In the genomic region with DNA sequence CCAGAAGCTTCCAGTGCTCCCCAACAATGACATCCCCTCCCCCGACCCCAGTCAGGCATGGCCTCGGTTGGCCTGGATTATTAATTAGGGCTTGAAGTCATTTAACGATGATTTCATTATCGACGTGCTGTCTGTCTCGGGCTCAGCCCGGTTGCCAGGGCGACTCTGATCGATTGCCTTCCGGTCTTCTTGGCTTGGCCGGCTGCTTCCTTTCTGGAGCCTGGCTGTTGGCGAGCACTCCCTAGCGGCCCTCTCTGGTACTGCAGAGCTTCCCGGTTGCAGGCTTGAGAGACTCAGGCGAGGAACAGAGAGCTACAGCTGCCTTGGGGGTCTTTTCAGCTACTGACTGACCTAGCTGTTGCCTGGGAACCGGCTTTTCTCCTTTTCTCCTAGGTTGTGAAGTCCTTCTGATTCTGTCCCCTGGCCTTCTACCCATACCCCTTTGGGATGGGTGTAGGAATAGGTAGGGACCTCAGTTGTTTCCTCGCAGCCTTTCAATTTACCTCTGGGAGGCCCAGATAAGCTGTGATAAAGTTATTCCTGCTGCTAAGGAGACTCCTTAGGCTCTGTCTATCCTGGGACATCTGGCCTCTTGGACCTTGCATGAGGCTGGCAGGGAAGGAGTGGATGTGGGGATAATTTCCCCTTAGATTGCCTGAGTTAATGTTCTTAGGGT, we compare ENCODE assay signal across 1 cellular context.
TF ChIP-seq lines count a peak whose summit lies in the region.

No MANE protein-coding gene starts in this region.

TF ChIP-seq in HepG2, 621 proteins besides CTCF, POLR2A, EP300 and RAD21 (continued from another document and continues in another):
- TF ChIP-seq ZNF451 (CRISPR knock-in tag; IDR thresholded peaks at IDR 0.05) (no peak), ZFAT (CRISPR knock-in tag; conservative IDR thresholded peaks at IDR 0.05) (no peak), FOXK2 (IDR thresholded peaks at IDR 0.05) (no peak), NFYB (CRISPR knock-in tag; IDR thresholded peaks at IDR 0.05) (no peak), THAP7 (CRISPR knock-in tag; IDR thresholded peaks at IDR 0.05) (0 out of 2 replicates have a peak, but pooled peaks have one; percentile 20), SCMH1 (CRISPR knock-in tag; IDR thresholded peaks at IDR 0.05; ENCODE audit: borderline replicate concordance) (no peak), ZNF878 (CRISPR knock-in tag; IDR thresholded peaks at IDR 0.05) (no peak), ZNF883 (CRISPR knock-in tag; IDR thresholded peaks at IDR 0.05; ENCODE audit: not compliant biosample characterization) (peak; percentile 25), DR1 (CRISPR knock-in tag; IDR thresholded peaks at IDR 0.05) (no peak), ZNF749 (CRISPR knock-in tag; IDR thresholded peaks at IDR 0.05; ENCODE audit: borderline replicate concordance) (no peak), ZSCAN22 (CRISPR knock-in tag; IDR thresholded peaks at IDR 0.05) (no peak)
- TF ChIP-seq, protein P1, sequence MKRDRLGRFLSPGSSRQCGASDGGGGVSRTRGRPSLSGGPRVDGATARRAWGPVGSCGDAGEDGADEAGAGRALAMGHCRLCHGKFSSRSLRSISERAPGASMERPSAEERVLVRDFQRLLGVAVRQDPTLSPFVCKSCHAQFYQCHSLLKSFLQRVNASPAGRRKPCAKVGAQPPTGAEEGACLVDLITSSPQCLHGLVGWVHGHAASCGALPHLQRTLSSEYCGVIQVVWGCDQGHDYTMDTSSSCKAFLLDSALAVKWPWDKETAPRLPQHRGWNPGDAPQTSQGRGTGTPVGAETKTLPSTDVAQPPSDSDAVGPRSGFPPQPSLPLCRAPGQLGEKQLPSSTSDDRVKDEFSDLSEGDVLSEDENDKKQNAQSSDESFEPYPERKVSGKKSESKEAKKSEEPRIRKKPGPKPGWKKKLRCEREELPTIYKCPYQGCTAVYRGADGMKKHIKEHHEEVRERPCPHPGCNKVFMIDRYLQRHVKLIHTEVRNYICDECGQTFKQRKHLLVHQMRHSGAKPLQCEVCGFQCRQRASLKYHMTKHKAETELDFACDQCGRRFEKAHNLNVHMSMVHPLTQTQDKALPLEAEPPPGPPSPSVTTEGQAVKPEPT (CRISPR knock-in tag; IDR thresholded peaks at IDR 0.05; ENCODE audit: low read depth) = no peak
- TF ChIP-seq, protein P2, sequence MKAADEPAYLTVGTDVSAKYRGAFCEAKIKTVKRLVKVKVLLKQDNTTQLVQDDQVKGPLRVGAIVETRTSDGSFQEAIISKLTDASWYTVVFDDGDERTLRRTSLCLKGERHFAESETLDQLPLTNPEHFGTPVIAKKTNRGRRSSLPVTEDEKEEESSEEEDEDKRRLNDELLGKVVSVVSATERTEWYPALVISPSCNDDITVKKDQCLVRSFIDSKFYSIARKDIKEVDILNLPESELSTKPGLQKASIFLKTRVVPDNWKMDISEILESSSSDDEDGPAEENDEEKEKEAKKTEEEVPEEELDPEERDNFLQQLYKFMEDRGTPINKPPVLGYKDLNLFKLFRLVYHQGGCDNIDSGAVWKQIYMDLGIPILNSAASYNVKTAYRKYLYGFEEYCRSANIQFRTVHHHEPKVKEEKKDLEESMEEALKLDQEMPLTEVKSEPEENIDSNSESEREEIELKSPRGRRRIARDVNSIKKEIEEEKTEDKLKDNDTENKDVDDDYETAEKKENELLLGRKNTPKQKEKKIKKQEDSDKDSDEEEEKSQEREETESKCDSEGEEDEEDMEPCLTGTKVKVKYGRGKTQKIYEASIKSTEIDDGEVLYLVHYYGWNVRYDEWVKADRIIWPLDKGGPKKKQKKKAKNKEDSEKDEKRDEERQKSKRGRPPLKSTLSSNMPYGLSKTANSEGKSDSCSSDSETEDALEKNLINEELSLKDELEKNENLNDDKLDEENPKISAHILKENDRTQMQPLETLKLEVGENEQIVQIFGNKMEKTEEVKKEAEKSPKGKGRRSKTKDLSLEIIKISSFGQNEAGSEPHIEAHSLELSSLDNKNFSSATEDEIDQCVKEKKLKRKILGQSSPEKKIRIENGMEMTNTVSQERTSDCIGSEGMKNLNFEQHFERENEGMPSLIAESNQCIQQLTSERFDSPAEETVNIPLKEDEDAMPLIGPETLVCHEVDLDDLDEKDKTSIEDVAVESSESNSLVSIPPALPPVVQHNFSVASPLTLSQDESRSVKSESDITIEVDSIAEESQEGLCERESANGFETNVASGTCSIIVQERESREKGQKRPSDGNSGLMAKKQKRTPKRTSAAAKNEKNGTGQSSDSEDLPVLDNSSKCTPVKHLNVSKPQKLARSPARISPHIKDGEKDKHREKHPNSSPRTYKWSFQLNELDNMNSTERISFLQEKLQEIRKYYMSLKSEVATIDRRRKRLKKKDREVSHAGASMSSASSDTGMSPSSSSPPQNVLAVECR (CRISPR knock-in tag; IDR thresholded peaks at IDR 0.05; ENCODE audit: borderline replicate concordance) = peak; percentile 14; the same call in 1 of the 2 replicates
- TF ChIP-seq, protein P3, sequence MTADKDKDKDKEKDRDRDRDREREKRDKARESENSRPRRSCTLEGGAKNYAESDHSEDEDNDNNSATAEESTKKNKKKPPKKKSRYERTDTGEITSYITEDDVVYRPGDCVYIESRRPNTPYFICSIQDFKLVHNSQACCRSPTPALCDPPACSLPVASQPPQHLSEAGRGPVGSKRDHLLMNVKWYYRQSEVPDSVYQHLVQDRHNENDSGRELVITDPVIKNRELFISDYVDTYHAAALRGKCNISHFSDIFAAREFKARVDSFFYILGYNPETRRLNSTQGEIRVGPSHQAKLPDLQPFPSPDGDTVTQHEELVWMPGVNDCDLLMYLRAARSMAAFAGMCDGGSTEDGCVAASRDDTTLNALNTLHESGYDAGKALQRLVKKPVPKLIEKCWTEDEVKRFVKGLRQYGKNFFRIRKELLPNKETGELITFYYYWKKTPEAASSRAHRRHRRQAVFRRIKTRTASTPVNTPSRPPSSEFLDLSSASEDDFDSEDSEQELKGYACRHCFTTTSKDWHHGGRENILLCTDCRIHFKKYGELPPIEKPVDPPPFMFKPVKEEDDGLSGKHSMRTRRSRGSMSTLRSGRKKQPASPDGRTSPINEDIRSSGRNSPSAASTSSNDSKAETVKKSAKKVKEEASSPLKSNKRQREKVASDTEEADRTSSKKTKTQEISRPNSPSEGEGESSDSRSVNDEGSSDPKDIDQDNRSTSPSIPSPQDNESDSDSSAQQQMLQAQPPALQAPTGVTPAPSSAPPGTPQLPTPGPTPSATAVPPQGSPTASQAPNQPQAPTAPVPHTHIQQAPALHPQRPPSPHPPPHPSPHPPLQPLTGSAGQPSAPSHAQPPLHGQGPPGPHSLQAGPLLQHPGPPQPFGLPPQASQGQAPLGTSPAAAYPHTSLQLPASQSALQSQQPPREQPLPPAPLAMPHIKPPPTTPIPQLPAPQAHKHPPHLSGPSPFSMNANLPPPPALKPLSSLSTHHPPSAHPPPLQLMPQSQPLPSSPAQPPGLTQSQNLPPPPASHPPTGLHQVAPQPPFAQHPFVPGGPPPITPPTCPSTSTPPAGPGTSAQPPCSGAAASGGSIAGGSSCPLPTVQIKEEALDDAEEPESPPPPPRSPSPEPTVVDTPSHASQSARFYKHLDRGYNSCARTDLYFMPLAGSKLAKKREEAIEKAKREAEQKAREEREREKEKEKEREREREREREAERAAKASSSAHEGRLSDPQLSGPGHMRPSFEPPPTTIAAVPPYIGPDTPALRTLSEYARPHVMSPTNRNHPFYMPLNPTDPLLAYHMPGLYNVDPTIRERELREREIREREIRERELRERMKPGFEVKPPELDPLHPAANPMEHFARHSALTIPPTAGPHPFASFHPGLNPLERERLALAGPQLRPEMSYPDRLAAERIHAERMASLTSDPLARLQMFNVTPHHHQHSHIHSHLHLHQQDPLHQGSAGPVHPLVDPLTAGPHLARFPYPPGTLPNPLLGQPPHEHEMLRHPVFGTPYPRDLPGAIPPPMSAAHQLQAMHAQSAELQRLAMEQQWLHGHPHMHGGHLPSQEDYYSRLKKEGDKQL (CRISPR knock-in tag; IDR thresholded peaks at IDR 0.05; ENCODE audit: low read depth) = no peak
- TF ChIP-seq, protein P4, sequence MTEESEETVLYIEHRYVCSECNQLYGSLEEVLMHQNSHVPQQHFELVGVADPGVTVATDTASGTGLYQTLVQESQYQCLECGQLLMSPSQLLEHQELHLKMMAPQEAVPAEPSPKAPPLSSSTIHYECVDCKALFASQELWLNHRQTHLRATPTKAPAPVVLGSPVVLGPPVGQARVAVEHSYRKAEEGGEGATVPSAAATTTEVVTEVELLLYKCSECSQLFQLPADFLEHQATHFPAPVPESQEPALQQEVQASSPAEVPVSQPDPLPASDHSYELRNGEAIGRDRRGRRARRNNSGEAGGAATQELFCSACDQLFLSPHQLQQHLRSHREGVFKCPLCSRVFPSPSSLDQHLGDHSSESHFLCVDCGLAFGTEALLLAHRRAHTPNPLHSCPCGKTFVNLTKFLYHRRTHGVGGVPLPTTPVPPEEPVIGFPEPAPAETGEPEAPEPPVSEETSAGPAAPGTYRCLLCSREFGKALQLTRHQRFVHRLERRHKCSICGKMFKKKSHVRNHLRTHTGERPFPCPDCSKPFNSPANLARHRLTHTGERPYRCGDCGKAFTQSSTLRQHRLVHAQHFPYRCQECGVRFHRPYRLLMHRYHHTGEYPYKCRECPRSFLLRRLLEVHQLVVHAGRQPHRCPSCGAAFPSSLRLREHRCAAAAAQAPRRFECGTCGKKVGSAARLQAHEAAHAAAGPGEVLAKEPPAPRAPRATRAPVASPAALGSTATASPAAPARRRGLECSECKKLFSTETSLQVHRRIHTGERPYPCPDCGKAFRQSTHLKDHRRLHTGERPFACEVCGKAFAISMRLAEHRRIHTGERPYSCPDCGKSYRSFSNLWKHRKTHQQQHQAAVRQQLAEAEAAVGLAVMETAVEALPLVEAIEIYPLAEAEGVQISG (CRISPR knock-in tag; IDR thresholded peaks at IDR 0.05) = peak; percentile 59
- TF ChIP-seq, protein P5, sequence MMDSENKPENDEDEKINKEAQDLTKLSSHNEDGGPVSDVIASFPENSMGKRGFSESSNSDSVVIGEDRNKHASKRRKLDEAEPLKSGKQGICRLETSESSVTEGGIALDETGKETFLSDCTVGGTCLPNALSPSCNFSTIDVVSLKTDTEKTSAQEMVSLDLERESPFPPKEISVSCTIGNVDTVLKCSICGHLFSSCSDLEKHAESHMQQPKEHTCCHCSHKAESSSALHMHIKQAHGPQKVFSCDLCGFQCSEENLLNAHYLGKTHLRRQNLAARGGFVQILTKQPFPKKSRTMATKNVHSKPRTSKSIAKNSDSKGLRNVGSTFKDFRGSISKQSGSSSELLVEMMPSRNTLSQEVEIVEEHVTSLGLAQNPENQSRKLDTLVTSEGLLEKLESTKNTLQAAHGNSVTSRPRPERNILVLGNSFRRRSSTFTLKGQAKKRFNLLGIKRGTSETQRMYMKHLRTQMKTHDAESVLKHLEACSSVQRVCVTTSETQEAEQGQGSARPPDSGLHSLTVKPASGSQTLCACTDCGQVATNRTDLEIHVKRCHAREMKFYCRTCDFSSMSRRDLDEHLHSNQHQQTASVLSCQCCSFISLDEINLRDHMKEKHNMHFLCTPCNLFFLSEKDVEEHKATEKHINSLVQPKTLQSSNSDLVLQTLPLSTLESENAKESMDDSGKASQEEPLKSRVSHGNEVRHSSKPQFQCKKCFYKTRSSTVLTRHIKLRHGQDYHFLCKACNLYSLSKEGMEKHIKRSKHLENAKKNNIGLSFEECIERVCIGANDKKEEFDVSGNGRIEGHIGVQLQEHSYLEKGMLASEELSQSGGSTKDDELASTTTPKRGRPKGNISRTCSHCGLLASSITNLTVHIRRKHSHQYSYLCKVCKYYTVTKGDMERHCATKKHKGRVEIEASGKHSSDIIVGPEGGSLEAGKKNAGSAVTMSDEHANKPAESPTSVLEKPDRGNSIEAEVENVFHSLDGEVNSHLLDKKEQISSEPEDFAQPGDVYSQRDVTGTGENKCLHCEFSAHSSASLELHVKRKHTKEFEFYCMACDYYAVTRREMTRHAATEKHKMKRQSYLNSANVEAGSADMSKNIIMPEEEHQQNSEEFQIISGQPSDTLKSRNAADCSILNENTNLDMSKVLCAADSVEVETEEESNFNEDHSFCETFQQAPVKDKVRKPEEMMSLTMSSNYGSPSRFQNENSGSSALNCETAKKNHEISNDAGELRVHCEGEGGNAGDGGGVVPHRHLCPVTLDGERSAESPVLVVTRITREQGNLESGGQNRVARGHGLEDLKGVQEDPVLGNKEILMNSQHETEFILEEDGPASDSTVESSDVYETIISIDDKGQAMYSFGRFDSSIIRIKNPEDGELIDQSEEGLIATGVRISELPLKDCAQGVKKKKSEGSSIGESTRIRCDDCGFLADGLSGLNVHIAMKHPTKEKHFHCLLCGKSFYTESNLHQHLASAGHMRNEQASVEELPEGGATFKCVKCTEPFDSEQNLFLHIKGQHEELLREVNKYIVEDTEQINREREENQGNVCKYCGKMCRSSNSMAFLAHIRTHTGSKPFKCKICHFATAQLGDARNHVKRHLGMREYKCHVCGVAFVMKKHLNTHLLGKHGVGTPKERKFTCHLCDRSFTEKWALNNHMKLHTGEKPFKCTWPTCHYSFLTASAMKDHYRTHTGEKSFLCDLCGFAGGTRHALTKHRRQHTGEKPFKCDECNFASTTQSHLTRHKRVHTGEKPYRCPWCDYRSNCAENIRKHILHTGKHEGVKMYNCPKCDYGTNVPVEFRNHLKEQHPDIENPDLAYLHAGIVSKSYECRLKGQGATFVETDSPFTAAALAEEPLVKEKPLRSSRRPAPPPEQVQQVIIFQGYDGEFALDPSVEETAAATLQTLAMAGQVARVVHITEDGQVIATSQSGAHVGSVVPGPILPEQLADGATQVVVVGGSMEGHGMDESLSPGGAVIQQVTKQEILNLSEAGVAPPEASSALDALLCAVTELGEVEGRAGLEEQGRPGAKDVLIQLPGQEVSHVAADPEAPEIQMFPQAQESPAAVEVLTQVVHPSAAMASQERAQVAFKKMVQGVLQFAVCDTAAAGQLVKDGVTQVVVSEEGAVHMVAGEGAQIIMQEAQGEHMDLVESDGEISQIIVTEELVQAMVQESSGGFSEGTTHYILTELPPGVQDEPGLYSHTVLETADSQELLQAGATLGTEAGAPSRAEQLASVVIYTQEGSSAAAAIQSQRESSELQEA (CRISPR knock-in tag; IDR thresholded peaks at IDR 0.05; ENCODE audit: not compliant biosample characterization) = peak; percentile 35
- TF ChIP-seq, protein P6, sequence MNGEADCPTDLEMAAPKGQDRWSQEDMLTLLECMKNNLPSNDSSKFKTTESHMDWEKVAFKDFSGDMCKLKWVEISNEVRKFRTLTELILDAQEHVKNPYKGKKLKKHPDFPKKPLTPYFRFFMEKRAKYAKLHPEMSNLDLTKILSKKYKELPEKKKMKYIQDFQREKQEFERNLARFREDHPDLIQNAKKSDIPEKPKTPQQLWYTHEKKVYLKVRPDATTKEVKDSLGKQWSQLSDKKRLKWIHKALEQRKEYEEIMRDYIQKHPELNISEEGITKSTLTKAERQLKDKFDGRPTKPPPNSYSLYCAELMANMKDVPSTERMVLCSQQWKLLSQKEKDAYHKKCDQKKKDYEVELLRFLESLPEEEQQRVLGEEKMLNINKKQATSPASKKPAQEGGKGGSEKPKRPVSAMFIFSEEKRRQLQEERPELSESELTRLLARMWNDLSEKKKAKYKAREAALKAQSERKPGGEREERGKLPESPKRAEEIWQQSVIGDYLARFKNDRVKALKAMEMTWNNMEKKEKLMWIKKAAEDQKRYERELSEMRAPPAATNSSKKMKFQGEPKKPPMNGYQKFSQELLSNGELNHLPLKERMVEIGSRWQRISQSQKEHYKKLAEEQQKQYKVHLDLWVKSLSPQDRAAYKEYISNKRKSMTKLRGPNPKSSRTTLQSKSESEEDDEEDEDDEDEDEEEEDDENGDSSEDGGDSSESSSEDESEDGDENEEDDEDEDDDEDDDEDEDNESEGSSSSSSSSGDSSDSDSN (CRISPR knock-in tag; IDR thresholded peaks at IDR 0.05) = no peak
